8 cellular contexts compared by ENCODE assay signal in the genomic region with DNA sequence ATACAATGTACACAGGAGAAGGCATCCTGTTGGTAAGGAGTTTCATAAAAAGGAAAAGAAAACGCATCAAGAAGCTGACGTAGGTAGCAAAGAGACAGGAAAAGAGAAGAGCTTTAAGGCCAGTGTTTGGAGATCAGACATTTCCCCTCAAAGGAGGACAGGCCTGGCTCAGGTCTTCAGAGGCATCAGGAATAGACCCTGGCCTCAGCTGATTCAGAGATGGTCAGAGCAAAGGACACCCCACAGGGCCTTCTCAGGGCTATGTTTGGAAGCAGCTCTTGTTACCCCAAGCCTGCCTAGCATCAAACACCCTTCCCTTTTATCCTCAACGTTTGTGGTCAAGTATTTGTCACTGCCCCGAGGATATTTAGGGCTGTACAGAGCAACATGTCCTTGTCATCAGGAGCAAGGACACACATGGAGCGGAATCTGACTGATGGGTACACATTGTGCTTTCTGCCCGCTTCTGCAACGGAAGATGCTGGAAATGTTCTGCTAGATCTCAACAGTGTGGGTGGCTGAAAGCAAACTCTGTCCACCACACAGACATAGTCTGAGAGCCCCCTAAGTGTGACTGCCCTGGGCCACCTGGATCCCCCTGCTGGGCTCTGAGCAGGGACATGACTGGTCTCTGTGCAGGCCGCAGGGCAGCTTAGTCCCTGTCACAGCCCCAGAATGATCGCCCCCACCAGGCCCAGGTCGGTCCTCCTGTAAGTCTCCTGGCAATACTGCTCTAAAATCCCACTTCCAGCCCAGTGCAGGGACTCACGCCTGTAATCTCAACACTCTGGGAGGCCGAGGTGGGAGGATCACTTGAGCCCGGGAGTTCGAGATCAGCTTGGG. TPM values are rescaled to one million over a fixed set of nuclear protein-coding genes. Genes with fewer than 3 reads are reported as not detected.
DNase-seq lines count a peak whose midpoint lies in the region; ATAC-seq and TF ChIP-seq lines count a peak whose summit lies in the region.

No MANE protein-coding gene starts in this region.

- H2AFZ ChIP-seq in osteoblast (ENCODE audit: low read length): no peak overlapping the region

- no peak for DNase-seq in CD8-positive, alpha-beta memory T cell
- no peak for DNase-seq in MG63
- DNase-seq in coronary artery (ENCODE audit: low spot score): no peak
- no peak for DNase-seq in osteoblast (ENCODE audit: insufficient read length, low spot score, missing footprints)
- DNase-seq in ecto neural progenitor cell (ENCODE audit: low spot score): no peak
- no peak for DNase-seq in H4 (ENCODE audit: low spot score)

- H3K4me2 ChIP-seq in osteoblast (ENCODE audit: insufficient read depth, low read length): peak overlapping the region; percentile 69

- CTCF ChIA-PET in CD8-positive, alpha-beta memory T cell (lab: Charles Lee): interaction anchor here (0.9 to 2.0 kb wide), 5 partner anchors 14 to 128 kb away, joined by 3 to 7 read pairs (median 4); a partner anchor contains a TSS

- H3K4me3 ChIP-seq in CD8-positive, alpha-beta memory T cell (ENCODE audit: low read length): no peak overlapping the region
- H3K4me3 ChIP-seq in MG63: peak overlapping the region; percentile 86
- peak overlapping the region; percentile 80 for H3K4me3 ChIP-seq in coronary artery
- peak overlapping the region; percentile 55 for H3K4me3 ChIP-seq in osteoblast (ENCODE audit: insufficient read depth, low read length)

- H3K9me3 ChIP-seq in CD8-positive, alpha-beta memory T cell (ENCODE audit: low read length): no peaks in the 10 kb centered on the region
- no peaks in the 10 kb centered on the region for H3K9me3 ChIP-seq in MG63
- no peaks in the 10 kb centered on the region for H3K9me3 ChIP-seq in osteoblast (ENCODE audit: low read depth, low read length)

- no peaks in the 10 kb centered on the region for H3K9me3 Mint-ChIP-seq in CD8-positive, alpha-beta memory T cell

- peak overlapping the region; percentile 56 to 97 (median 70) for H3K27ac Mint-ChIP-seq in CD8-positive, alpha-beta memory T cell

- peaks cover 5 to 28% (median 6%) of the 10 kb centered on the region in 3 donors for H3K4me1 Mint-ChIP-seq in CD8-positive, alpha-beta memory T cell

- peaks cover 0 to 4% of the 10 kb centered on the region in 2 donors for H3K27me3 Mint-ChIP-seq in CD8-positive, alpha-beta memory T cell

- POLR2A ChIA-PET in CD8-positive, alpha-beta memory T cell (lab: Charles Lee): interaction anchor here (1.0 to 2.2 kb wide), 2 partner anchors 14 to 71 kb away, joined by 3 to 13 read pairs; a partner anchor contains a TSS

- peak overlapping the region; percentile 38 to 75 (median 57) for H3K4me3 Mint-ChIP-seq in CD8-positive, alpha-beta memory T cell

- no peaks in the 10 kb centered on the region for H4K20me1 ChIP-seq in osteoblast (ENCODE audit: insufficient read depth, low read length)

- H3K79me2 ChIP-seq in osteoblast (ENCODE audit: insufficient read depth, low read length): no peaks in the 10 kb centered on the region

- peaks cover 10% of the 10 kb centered on the region for H3K4me1 ChIP-seq in CD8-positive, alpha-beta memory T cell (ENCODE audit: insufficient read depth, low read length)
- H3K4me1 ChIP-seq in osteoblast (ENCODE audit: insufficient read depth, low read length): peaks cover 2% of the 10 kb centered on the region

- H3K27me3 ChIP-seq in CD8-positive, alpha-beta memory T cell (ENCODE audit: insufficient read depth, low read length, poor library complexity, severe bottlenecking): no peaks in the 10 kb centered on the region
- H3K27me3 ChIP-seq in MG63 (no peaks in the 10 kb centered on the region), osteoblast (ENCODE audit: insufficient read depth, low read length) (no peaks in the 10 kb centered on the region)

- no peaks in the 10 kb centered on the region for H3K36me3 ChIP-seq in CD8-positive, alpha-beta memory T cell (ENCODE audit: insufficient read depth, low read length)
- H3K36me3 ChIP-seq in MG63 (no peaks in the 10 kb centered on the region; the same call in 1 of the 2 replicates), osteoblast (ENCODE audit: insufficient read depth, low read length) (peaks cover 10% of the 10 kb centered on the region)

- no peak overlapping the region for H3K27ac ChIP-seq in CD8-positive, alpha-beta memory T cell (ENCODE audit: low read depth, low read length)
- H3K27ac ChIP-seq in coronary artery (no peak overlapping the region), osteoblast (ENCODE audit: low read depth, low read length) (no peak overlapping the region)

- ATAC-seq in HG03457 (IDR thresholded peaks at IDR 0.05; ENCODE audit: unreplicated experiment) (no peak), HG02678 (IDR thresholded peaks at IDR 0.05; ENCODE audit: unreplicated experiment) (no peak)

- peaks cover 3 to 20% (median 5%) of the 10 kb centered on the region in 3 donors for H3K36me3 Mint-ChIP-seq in CD8-positive, alpha-beta memory T cell

- TF ChIP-seq CTCF in coronary artery (IDR thresholded peaks at IDR 0.05): no peak
- no peak for TF ChIP-seq CTCF in osteoblast (IDR thresholded peaks at IDR 0.05; ENCODE audit: extremely low read depth, low read depth, low read length)

RNA-seq across cellular contexts. Expression of a gene that starts 1.0 kb away (rescaled TPM):
- 10 to 100 TPM; 31.6 to 34.9 TPM for total RNA-seq in CD8-positive, alpha-beta memory T cell
- polyA plus RNA-seq in CD8-positive, alpha-beta memory T cell: 57.6 TPM
- total RNA-seq in MG63 (2014; rRNA removed; shearing (Covaris generic); ENCODE audit: low replicate concordance): 34.8 and 39.2 TPM in 2 replicates
- 51.0 and 61.6 TPM in 2 replicates for total RNA-seq in osteoblast
- total RNA-seq in H4 (2014; rRNA removed; shearing (Covaris generic)): 160 and 170 TPM in 2 replicates

RNA-seq across cellular contexts. Expression of a gene that starts 13.6 kb away (rescaled TPM):
- 10 to 100 TPM; 45.8 to 47.3 TPM for total RNA-seq in CD8-positive, alpha-beta memory T cell
- 46.9 TPM for polyA plus RNA-seq in CD8-positive, alpha-beta memory T cell
- 8.6 and 16.2 TPM in 2 replicates for total RNA-seq in MG63 (2014; rRNA removed; shearing (Covaris generic); ENCODE audit: low replicate concordance)
- total RNA-seq in osteoblast: 11.9 and 13.0 TPM in 2 replicates
- 38.6 and 44.2 TPM in 2 replicates for total RNA-seq in H4 (2014; rRNA removed; shearing (Covaris generic))

RNA-seq across cellular contexts. Expression of a gene that starts 25.0 kb away (rescaled TPM):
- total RNA-seq in CD8-positive, alpha-beta memory T cell: under 1 TPM; 0.33 to 0.51 TPM
- not detected for polyA plus RNA-seq in CD8-positive, alpha-beta memory T cell
- not detected in 2 replicates for total RNA-seq in MG63 (2014; rRNA removed; shearing (Covaris generic); ENCODE audit: low replicate concordance)
- under 0.01 TPM in 1 of 2 replicates, not detected in the other for total RNA-seq in osteoblast
- total RNA-seq in H4 (2014; rRNA removed; shearing (Covaris generic)): not detected in 2 replicates

RNA-seq across cellular contexts. Expression of a gene that starts 39.2 kb away (rescaled TPM):
- total RNA-seq in CD8-positive, alpha-beta memory T cell: 1 to 10 TPM; 3.5 to 4.5 TPM
- 11.2 TPM for polyA plus RNA-seq in CD8-positive, alpha-beta memory T cell
- total RNA-seq in MG63 (2014; rRNA removed; shearing (Covaris generic); ENCODE audit: low replicate concordance): 23.6 and 27.1 TPM in 2 replicates
- total RNA-seq in osteoblast: under 0.01 TPM in 2 replicates
- 2.8 and 3.7 TPM in 2 replicates for total RNA-seq in H4 (2014; rRNA removed; shearing (Covaris generic))
